Comparison of ENCODE assay signal across 25 cellular contexts in genomic region chr11:70168405-70168754, GRCh38.
"Had no signal": no experiment of that assay in that cellular context is flagged by ENCODE, and none has a peak within 500 bp of the region (broad histone marks: within the 10 kb centered on the region; RNA-seq: fewer than 3 reads in every experiment).

No MANE protein-coding gene starts in this region.

- DNase-seq: naive B cell; naive thymus-derived CD8-positive, alpha-beta T cell; nephron progenitor cell; nucleus accumbens; ovary; posterior cingulate gyrus; psoas muscle; right lobe of liver; sigmoid colon; small intestine; stimulated activated CD4-positive, alpha-beta T cell treated with anti-CD3 and anti-CD28 coated beads, Interleukin-15, amount 100 ng/mL, for 24 hours; stimulated activated CD4-positive, alpha-beta T cell treated with anti-CD3 and anti-CD28 coated beads, Interleukin-2, amount 100 ng/mL, for 24 hours; stimulated activated CD4-positive, alpha-beta T cell treated with anti-CD3 and anti-CD28 coated beads, Interleukin-2, amount 100 ng/mL, for 48 hours; stimulated activated CD4-positive, alpha-beta T cell treated with anti-CD3 and anti-CD28 coated beads, Interleukin-4, amount 100 ng/mL, for 24 hours; stimulated activated naive B cell treated with anti-CD40 and anti-IgM and Interleukin-4, amounts not matched to agents 10 μg/mL and 1 μg/mL and 100 μg/mL, for 72 hours; stimulated activated naive CD4-positive, alpha-beta T cell treated with Interleukin-2 at 50 U/mL for 16 hours; stomach; thyroid gland; trophoblast cell; upper lobe of left lung had no signal

- H2AFZ ChIP-seq: parathyroid adenoma had no signal

- H3K27me3 ChIP-seq: ovary, right lobe of liver, thyroid gland, upper lobe of left lung, vagina had no signal

- H3K4me1 ChIP-seq: psoas muscle, right lobe of liver, sigmoid colon, thyroid gland, tibial nerve, upper lobe of left lung, vagina had no signal

- ATAC-seq: naive thymus-derived CD8-positive, alpha-beta T cell; psoas muscle; stimulated activated naive B cell treated with anti-CD40 and anti-IgM and Interleukin-4, amounts not matched to agents 10 μg/mL and 1 μg/mL and 100 μg/mL, for 72 hours had no signal

- H3K27ac ChIP-seq: neutrophil, ovary, parathyroid adenoma, psoas muscle, right lobe of liver, sigmoid colon, stomach, thyroid gland, tibial nerve, upper lobe of left lung, vagina had no signal

- H3K4me3 ChIP-seq: ovary, psoas muscle, right lobe of liver, sigmoid colon, stomach, thoracic aorta, thyroid gland, tibial nerve, upper lobe of left lung, vagina had no signal

- H3K9me3 ChIP-seq: neutrophil, ovary, psoas muscle, right lobe of liver, sigmoid colon, stomach, thoracic aorta, thyroid gland, tibial nerve, upper lobe of left lung, vagina had no signal

- H3K9ac ChIP-seq: parathyroid adenoma had no signal

- H3K36me3 ChIP-seq: neutrophil, ovary, sigmoid colon, tibial nerve, upper lobe of left lung, vagina had no signal

- H3K79me2 ChIP-seq: parathyroid adenoma had no signal
